ENCODE assay signal across 19 cellular contexts in genomic region chr3:188233320-188233719, GRCh38.
A peak's percentile ranks its signal among the peaks of the same experiment; 100 is the strongest.
DNase-seq lines count a peak whose midpoint lies in the region; FAIRE-seq and TF ChIP-seq lines count a peak whose summit lies in the region.
"Had no signal": no experiment of that assay in that cellular context is flagged by ENCODE, and none has a peak within 500 bp of the region (broad histone marks: within the 10 kb centered on the region; RNA-seq: fewer than 3 reads in every experiment).

No MANE protein-coding gene starts in this region.

- H3K4me3 ChIP-seq in HEK293 (ENCODE audit: low read depth, low read length): no peak overlapping the region
- H3K4me3 ChIP-seq in astrocyte (ENCODE audit: insufficient read depth, low read depth, low read length): no peak overlapping the region
- H3K4me3 ChIP-seq in subcutaneous abdominal adipose tissue (ENCODE audit: low read depth in 1 of 5, low read length in 5 of 5): no peak overlapping the region
- H3K4me3 ChIP-seq: BLaER1, cardiac muscle cell, spleen had no signal

- CTCF ChIA-PET in HEK293 (lab: Yijun Ruan, JAX): no interaction called here

- peaks cover 82% of the 10 kb centered on the region for H4K20me1 ChIP-seq in astrocyte (ENCODE audit: insufficient read depth, low read length)
- H4K20me1 ChIP-seq: BLaER1 had no signal

- DNase-seq in astrocyte (ENCODE audit: low read depth): peak; percentile 53
- peak; percentile 43 for DNase-seq in hepatic stellate cell (ENCODE audit: low spot score)
- DNase-seq in NCI-H526 treated with DMSO at 0.1 percent for 48 hours (lab: John Stamatoyannopoulos, UW): no peak
- no peak for DNase-seq in NCI-H1417 (lab: John Stamatoyannopoulos, UW)
- no peak for DNase-seq in HUDEP-2 (lab: John Stamatoyannopoulos, UW; ENCODE audit: unreplicated experiment in 76 of 76)
- DNase-seq: activated CD4-positive, alpha-beta T cell treated with anti-CD3 and anti-CD28 coated beads for 1 hour; activated naive CD4-positive, alpha-beta T cell treated with anti-CD3 and anti-CD28 coated beads for 36 hours; endodermal cell; NCI-H1105; occipital lobe; SHP77 treated with DMSO at 0.1 percent for 48 hours; spleen; stimulated activated naive CD8-positive, alpha-beta T cell treated with anti-CD3 and anti-CD28 coated beads, Interleukin-15, Interleukin-2, amounts not matched to agents 100 U/mL and 50 U/mL, for 24 hours; T1000 had no signal

- peak overlapping the region; percentile 49 for H3K4me2 ChIP-seq in astrocyte (ENCODE audit: low read length)
- H3K4me2 ChIP-seq: BLaER1 had no signal

- H3K4me1 Mint-ChIP-seq in astrocyte (ENCODE audit: low read depth, unreplicated experiment): peaks cover 40% of the 10 kb centered on the region

- no peak overlapping the region for H3K27ac ChIP-seq in HEK293 (ENCODE audit: extremely low read depth, low read depth, low read length)
- H3K27ac ChIP-seq in astrocyte (ENCODE audit: low read depth, low read length): peak overlapping the region; percentile 78
- peak overlapping the region; percentile 20 for H3K27ac ChIP-seq in subcutaneous abdominal adipose tissue (ENCODE audit: low read depth, low read length)
- H3K27ac ChIP-seq: BLaER1, cardiac muscle cell, spleen had no signal

- H3K9ac ChIP-seq in astrocyte (ENCODE audit: low read length): peak overlapping the region; percentile 68
- no peak overlapping the region for H3K9ac ChIP-seq in subcutaneous abdominal adipose tissue (ENCODE audit: low read length in 5 of 5)
- H3K9ac ChIP-seq: BLaER1 had no signal

- TF ChIP-seq CTCF in HEK293 (tag by site-specific recombination; IDR thresholded peaks at IDR 0.05) (no peak), astrocyte (IDR thresholded peaks at IDR 0.05; ENCODE audit: insufficient read depth, low read depth, low read length) (no peak)

- H3K4me1 ChIP-seq in HEK293 (ENCODE audit: control insufficient read depth, insufficient read depth, low read length) (no peaks in the 10 kb centered on the region), astrocyte (ENCODE audit: insufficient read depth, low read length) (peaks cover 31% of the 10 kb centered on the region), subcutaneous abdominal adipose tissue (ENCODE audit: control insufficient read depth in 5 of 5, insufficient read depth in 5 of 5, low read length in 5 of 5) (peaks cover 0 to 7% (median 0%) of the 10 kb centered on the region in 5 donors)

- H3K4me3 Mint-ChIP-seq in astrocyte (ENCODE audit: unreplicated experiment): no peak overlapping the region
- H3K4me3 Mint-ChIP-seq: activated naive CD4-positive, alpha-beta T cell treated with anti-CD3 and anti-CD28 coated beads for 36 hours; endodermal cell had no signal

- POLR2A ChIA-PET in HEK293 (lab: Yijun Ruan, JAX): no interaction called here

- H3K27me3 ChIP-seq in astrocyte (ENCODE audit: insufficient read depth, low read length) (no peaks in the 10 kb centered on the region), subcutaneous abdominal adipose tissue (ENCODE audit: control insufficient read depth in 5 of 5, insufficient read depth in 4 of 5, low read length in 5 of 5) (no peaks in the 10 kb centered on the region)
- H3K27me3 ChIP-seq: BLaER1, cardiac muscle cell, spleen had no signal

- H3K9me3 Mint-ChIP-seq in astrocyte (ENCODE audit: unreplicated experiment): no peaks in the 10 kb centered on the region
- H3K9me3 Mint-ChIP-seq: activated naive CD4-positive, alpha-beta T cell treated with anti-CD3 and anti-CD28 coated beads for 36 hours; endodermal cell had no signal

- no peak for FAIRE-seq in astrocyte (lab: Jason Lieb, UNC)
- FAIRE-seq: GM18507 had no signal

- peaks cover 21% of the 10 kb centered on the region for H3K36me3 Mint-ChIP-seq in astrocyte (ENCODE audit: low read depth, unreplicated experiment)

- peaks cover 97% of the 10 kb centered on the region for H3K79me2 ChIP-seq in astrocyte (ENCODE audit: insufficient read depth, low read length)

- H3K36me3 ChIP-seq in HEK293 (ENCODE audit: control insufficient read depth in 2 of 2, insufficient read depth in 1 of 2, low read length in 2 of 2) (no peaks in the 10 kb centered on the region), astrocyte (ENCODE audit: insufficient read depth, low read length) (peaks cover 11% of the 10 kb centered on the region), subcutaneous abdominal adipose tissue (ENCODE audit: control insufficient read depth in 5 of 5, insufficient read depth in 5 of 5, low read length in 5 of 5) (no peaks in the 10 kb centered on the region)
- H3K36me3 ChIP-seq: cardiac muscle cell had no signal

- no peak overlapping the region for H3K27ac Mint-ChIP-seq in astrocyte (ENCODE audit: unreplicated experiment)
- H3K27ac Mint-ChIP-seq: activated naive CD4-positive, alpha-beta T cell treated with anti-CD3 and anti-CD28 coated beads for 36 hours; endodermal cell had no signal

- H2AFZ ChIP-seq in astrocyte (ENCODE audit: low read depth, low read length): no peak overlapping the region

- no peaks in the 10 kb centered on the region for H3K9me3 ChIP-seq in HEK293 (ENCODE audit: control insufficient read depth, insufficient read depth, low read depth, low read length)
- H3K9me3 ChIP-seq in astrocyte (ENCODE audit: insufficient read depth, low read depth, low read length): no peaks in the 10 kb centered on the region
- no peaks in the 10 kb centered on the region for H3K9me3 ChIP-seq in subcutaneous abdominal adipose tissue (ENCODE audit: control insufficient read depth in 5 of 5, low read length in 5 of 5)
- H3K9me3 ChIP-seq: BLaER1, spleen had no signal

- no peaks in the 10 kb centered on the region for H3K27me3 Mint-ChIP-seq in astrocyte (ENCODE audit: low read depth, unreplicated experiment)

TF ChIP-seq in HEK293, 187 proteins besides CTCF, POLR2A, EP300 and RAD21 (continues in another document):
- TF ChIP-seq ZNF335 (tag by site-specific recombination; conservative IDR thresholded peaks at IDR 0.05) (0 out of 2 replicates have a peak, but pooled peaks have one; percentile 35), ZNF169 (tag by site-specific recombination; IDR thresholded peaks at IDR 0.05) (no peak), ZNF76 (tag by site-specific recombination; IDR thresholded peaks at IDR 0.05; ENCODE audit: borderline replicate concordance, low read depth) (no peak), ZSCAN4 (tag by site-specific recombination; IDR thresholded peaks at IDR 0.05) (no peak), ZNF629 (tag by site-specific recombination; IDR thresholded peaks at IDR 0.05) (peak; percentile 94), PRDM10 (tag by site-specific recombination; IDR thresholded peaks at IDR 0.05) (0 out of 2 replicates have a peak, but pooled peaks have one; percentile 13), ZNF148 (tag by site-specific recombination; IDR thresholded peaks at IDR 0.05; ENCODE audit: borderline replicate concordance) (no peak)

Comparison
In these comparisons a context has a peak if more than half of its experiments do, and no peak if none do; other contexts are left out.
1. DNase-seq: peak in astrocyte (single experiment) and hepatic stellate cell (single experiment); none in NCI-H526 treated with DMSO at 0.1 percent for 48 hours (single experiment), NCI-H1417 (0 of 3) and HUDEP-2 (0 of 76).